ENCODE assay signal across 17 cellular contexts in genomic region chr2:95032868-95033603, GRCh38. TPM values are rescaled to one million over a fixed set of nuclear protein-coding genes. Genes with fewer than 3 reads are reported as not detected.
A peak's percentile ranks its signal among the peaks of the same experiment; 100 is the strongest.
DNase-seq lines count a peak whose midpoint lies in the region; ATAC-seq and TF ChIP-seq lines count a peak whose summit lies in the region.
"Had no signal": no experiment of that assay in that cellular context is flagged by ENCODE, and none has a peak within 500 bp of the region (broad histone marks: within the 10 kb centered on the region; RNA-seq: fewer than 3 reads in every experiment).

No MANE protein-coding gene starts in this region.

- no peaks in the 10 kb centered on the region for H3K27me3 Mint-ChIP-seq in naive thymus-derived CD4-positive, alpha-beta T cell

- CTCF ChIA-PET in naive thymus-derived CD4-positive, alpha-beta T cell (lab: Charles Lee), result interaction anchor here (0.8 to 4.8 kb wide), 6 partner anchors 9 to 46 kb away, joined by 3 to 28 read pairs (median 4); no protein-coding TSS in a partner anchor

- peaks cover 0 to 93% of the 10 kb centered on the region in 2 donors for H3K4me1 ChIP-seq in naive thymus-derived CD4-positive, alpha-beta T cell (ENCODE audit: control insufficient read depth in 2 of 2, insufficient read depth in 2 of 2, low read length in 2 of 2)
- H3K4me1 ChIP-seq: A549 had no signal

- no peaks in the 10 kb centered on the region for H3K9me3 ChIP-seq in naive thymus-derived CD4-positive, alpha-beta T cell (ENCODE audit: control insufficient read depth in 2 of 3, low read length in 3 of 3)

- peak overlapping the region in 58 of 59 donors; percentile 19 to 100 (median 78) for H3K27ac ChIP-seq in dorsolateral prefrontal cortex
- H3K27ac ChIP-seq in naive thymus-derived CD4-positive, alpha-beta T cell (ENCODE audit: low read depth, low read length), result peak overlapping the region; percentile 59
- H3K27ac ChIP-seq: A549 had no signal

- peaks cover 0 to 33% (median 0%) of the 10 kb centered on the region in 3 experiments for H3K36me3 ChIP-seq in naive thymus-derived CD4-positive, alpha-beta T cell (ENCODE audit: control insufficient read depth in 2 of 3, insufficient read depth in 3 of 3, low read length in 3 of 3)

- H3K27ac Mint-ChIP-seq in naive thymus-derived CD4-positive, alpha-beta T cell, result peak overlapping the region; percentile 18 to 85 (median 66)

- peaks cover 0 to 6% (median 0%) of the 10 kb centered on the region in 45 donors for H3K27me3 ChIP-seq in dorsolateral prefrontal cortex
- no peaks in the 10 kb centered on the region for H3K27me3 ChIP-seq in naive thymus-derived CD4-positive, alpha-beta T cell (ENCODE audit: control insufficient read depth in 2 of 2, insufficient read depth in 2 of 2, low read length in 2 of 2)

- TF ChIP-seq CTCF in dorsolateral prefrontal cortex (IDR thresholded peaks at IDR 0.05 in 54 of 56, conservative IDR thresholded peaks at IDR 0.05 in 2 of 56; ENCODE audit: low read depth in 1 of 56, partially characterized antibody in 56 of 56), result no peak

- DNase-seq in left ventricle myocardium superior (peak; percentile 5), left cardiac atrium (no peak), dorsolateral prefrontal cortex (no peak), NOMO-1 treated with DMSO at 0.1 percent for 48 hours (lab: John Stamatoyannopoulos, UW; ENCODE audit: unreplicated experiment) (no peak), LoVo (ENCODE audit: low spot score) (no peak)
- no peak for DNase-seq in naive thymus-derived CD4-positive, alpha-beta T cell
- DNase-seq in activated naive CD4-positive, alpha-beta T cell treated with Interleukin-2 at 50 U/mL for 16 hours, result no peak
- DNase-seq: DMS79, NCI-H1092, NCI-H187, NCI-H446, PC-3 had no signal

- POLR2A ChIA-PET in naive thymus-derived CD4-positive, alpha-beta T cell (lab: Charles Lee), result interaction anchor here (0.7 to 16.0 kb wide), 8 partner anchors 8 to 45 kb away, joined by 3 to 1031 read pairs (median 14); partner anchors contain the start of gene MAL

- H3K36me3 Mint-ChIP-seq in naive thymus-derived CD4-positive, alpha-beta T cell, result peaks cover 4 to 48% (median 25%) of the 10 kb centered on the region in 5 donors

- peak overlapping the region in 6 of 59 donors; percentile 3 to 25 (median 8) for H3K4me3 ChIP-seq in dorsolateral prefrontal cortex
- no peak overlapping the region for H3K4me3 ChIP-seq in naive thymus-derived CD4-positive, alpha-beta T cell (ENCODE audit: low read length)
- H3K4me3 ChIP-seq: A549, GM12878 had no signal

- H3K4me3 Mint-ChIP-seq in naive thymus-derived CD4-positive, alpha-beta T cell, result peak overlapping the region in 4 of 10 donors; percentile 34 to 63 (median 42)

- intact Hi-C loops in left ventricle myocardium superior (cut with micrococcal nuclease) (no loop called here), left cardiac atrium (cut with DNase I) (no loop called here), dorsolateral prefrontal cortex (cut with DNase I) (no loop called here)
- intact Hi-C loops in naive thymus-derived CD4-positive, alpha-beta T cell (cut with micrococcal nuclease), result no loop called here

- H3K4me1 Mint-ChIP-seq in naive thymus-derived CD4-positive, alpha-beta T cell, result peaks cover 52 to 97% (median 92%) of the 10 kb centered on the region in 7 donors

- H3K9me3 Mint-ChIP-seq in naive thymus-derived CD4-positive, alpha-beta T cell, result peaks cover 0 to 17% (median 0%) of the 10 kb centered on the region in 11 donors

- no peak for ATAC-seq in left ventricle myocardium superior
- no peak for ATAC-seq in left cardiac atrium
- ATAC-seq in naive thymus-derived CD4-positive, alpha-beta T cell, result no peak
- no peak for ATAC-seq in HG03442 (IDR thresholded peaks at IDR 0.05; ENCODE audit: unreplicated experiment)
- ATAC-seq: GM12878, PC-3 had no signal

RNA-seq across cellular contexts. Expression of gene MAL, which starts 7.5 kb away (rescaled TPM):
- total RNA-seq in left ventricle myocardium superior, result 3.9 TPM
- total RNA-seq in left cardiac atrium, result 1 to 10 TPM; 5.8 to 7.8 TPM
- 100 to 1,000 TPM in 74 of 120 experiments, 10 to 100 TPM in 46; 24.0 to 522 (median 118) TPM for total RNA-seq in dorsolateral prefrontal cortex
- total RNA-seq in naive thymus-derived CD4-positive, alpha-beta T cell, result 100 to 1,000 TPM; 124 to 575 (median 159) TPM
- polyA plus RNA-seq in naive thymus-derived CD4-positive, alpha-beta T cell, result 100 to 1,000 TPM; 355 to 408 TPM
- total RNA-seq: G401, HT1080 had no signal
- polyA plus RNA-seq: A549 had no signal
